ENCODE assay signal across 8 cellular contexts in genomic region chr19:57578487-57579205, GRCh38. TPM values are rescaled to one million over a fixed set of nuclear protein-coding genes. Genes with fewer than 3 reads are reported as not detected.
DNase-seq lines count a peak whose midpoint lies in the region; ATAC-seq and TF ChIP-seq lines count a peak whose summit lies in the region.

ZNF416 (minus strand) TSS chr19:57578911; CDS start chr19:57578704, 207 bp downstream.

- no peaks in the 10 kb centered on the region for H3K9me2 ChIP-seq in OCI-LY7 (ENCODE audit: insufficient read depth, low read length)

- H3K9ac ChIP-seq in IMR-90 (ENCODE audit: low read depth, low read length), result peak within 1 kb of the TSS; percentile 74

- no peaks in the 10 kb centered on the region for H3K27me3 ChIP-seq in IMR-90 (ENCODE audit: control insufficient read depth, insufficient read depth, low read length)

- H3K23ac ChIP-seq in IMR-90 (ENCODE audit: low read depth, low read length), result peak within 1 kb of the TSS; percentile 79

- dilution Hi-C loops in IMR-90 (cut with HindIII; ENCODE audit: low sequenced_read_pairs, unreplicated experiment), result no loop called here

- 0 out of 2 replicates have a peak within 1 kb of the TSS, but pooled peaks have one; percentile 10 for H2BK120ac ChIP-seq in IMR-90 (ENCODE audit: low read depth, low read length)

- ATAC-seq in GM21529 (IDR thresholded peaks at IDR 0.05; ENCODE audit: unreplicated experiment) (peak; percentile 93), IMR-90 (ENCODE audit: low read depth) (peak; percentile 95), mucosa of descending colon (peak; percentile 100)

- H4K20me1 ChIP-seq in IMR-90 (ENCODE audit: insufficient read depth, low read length), result no peaks in the 10 kb centered on the region
- no peaks in the 10 kb centered on the region for H4K20me1 ChIP-seq in OCI-LY7 (ENCODE audit: insufficient read depth, low read length)

- H3K9me3 ChIP-seq in IMR-90 (ENCODE audit: control insufficient read depth, insufficient read depth, low read length) (peaks cover 47% of the 10 kb centered on the region), OCI-LY7 (ENCODE audit: low read length) (peaks cover 23% of the 10 kb centered on the region), mucosa of descending colon (peaks cover 49% of the 10 kb centered on the region)

- TF ChIP-seq RAD21 in IMR-90 (IDR thresholded peaks at IDR 0.05; ENCODE audit: low read length), result no peak

- H2AK9ac ChIP-seq in IMR-90 (replicated peaks; ENCODE audit: low read depth, low read length, poor library complexity), result peak within 1 kb of the TSS; percentile 74

- H3K79me2 ChIP-seq in OCI-LY7 (ENCODE audit: insufficient read depth, low read depth, low read length), result peaks cover 3% of the 10 kb centered on the region; the same call in 1 of the 2 replicates

- H3K4me2 ChIP-seq in IMR-90 (ENCODE audit: low read depth, low read length) (peak within 1 kb of the TSS; percentile 95), OCI-LY7 (ENCODE audit: low read length) (peak within 1 kb of the TSS; percentile 85)

- no peak within 1 kb of the TSS; the same call in none of the 2 replicates for H3K56ac ChIP-seq in IMR-90 (ENCODE audit: extremely low read depth, insufficient read depth, low read length)

- H3K14ac ChIP-seq in IMR-90 (replicated peaks; ENCODE audit: low read depth, low read length), result peak within 1 kb of the TSS; percentile 78

- CTCF ChIA-PET in IMR-90 (lab: Yijun Ruan, JAX), result no interaction called here
- CTCF ChIA-PET in OCI-LY7 (lab: Charles Lee; ENCODE audit: unreplicated experiment), result no interaction called here

- H2AFZ ChIP-seq in IMR-90 (replicated peaks; ENCODE audit: low read length, poor library complexity) (peak within 1 kb of the TSS; percentile 99), OCI-LY7 (ENCODE audit: low read length) (peak within 1 kb of the TSS; percentile 98)

- H2BK5ac ChIP-seq in IMR-90 (ENCODE audit: low read depth, low read length, poor library complexity, severe bottlenecking), result peak within 1 kb of the TSS; percentile 2

- H3K4me1 ChIP-seq in IMR-90 (ENCODE audit: control insufficient read depth, insufficient read depth, low read length) (peaks cover 2% of the 10 kb centered on the region; the same call in 1 of the 2 replicates), OCI-LY7 (ENCODE audit: insufficient read depth, low read length, poor library complexity, severe bottlenecking) (peaks cover 9% of the 10 kb centered on the region), mucosa of descending colon (ENCODE audit: low read depth) (peaks cover 3% of the 10 kb centered on the region)

- DNase-seq in DMS153 (lab: John Stamatoyannopoulos, UW) (peak; percentile 97), IMR-90 (peak; percentile 99), OCI-LY7 (ENCODE audit: low spot score) (peak; percentile 99), activated T-cell treated with anti-CD3 and anti-CD28 coated beads for 48 hours (ENCODE audit: low read depth) (peak; percentile 89), epithelial cell of proximal tubule (ENCODE audit: low read depth) (peak; percentile 91), mucosa of descending colon (peak; percentile 94 to 99 (median 96))
- DNase-seq in stimulated activated CD8-positive, alpha-beta memory T cell treated with anti-CD3 and anti-CD28 coated beads, Interleukin-4, amount 100 ng/mL, for 1 hour (ENCODE audit: low read depth in 2 of 2, low spot score in 1 of 2), result peak; percentile 78 to 93

- H4K91ac ChIP-seq in IMR-90 (ENCODE audit: insufficient read depth, low read depth, low read length), result no peak within 1 kb of the TSS

- TF ChIP-seq POLR2A in IMR-90 (IDR thresholded peaks at IDR 0.05; ENCODE audit: low read depth, low read length), result no peak

- H3K4me3 ChIP-seq in IMR-90 (ENCODE audit: insufficient read depth, low read depth, low read length) (peak within 1 kb of the TSS; percentile 66), OCI-LY7 (ENCODE audit: low read depth, low read length, poor library complexity, severe bottlenecking) (peak within 1 kb of the TSS; percentile 92), epithelial cell of proximal tubule (ENCODE audit: low read depth, low read length) (peak within 1 kb of the TSS; percentile 94), mucosa of descending colon (peak within 1 kb of the TSS; percentile 91)

- peak within 1 kb of the TSS; percentile 36 to 94 for H4K8ac ChIP-seq in IMR-90 (ENCODE audit: low read depth in 2 of 2, low read length in 2 of 2)

- H3K79me1 ChIP-seq in IMR-90 (ENCODE audit: low read depth in 1 of 2, low read length in 2 of 2), result peaks cover 23 to 33% of the 10 kb centered on the region in 2 experiments

- BruUV-seq in IMR-90 (replicated peaks; lab: Mats Ljungman, UMichigan) (no TSS peak), OCI-LY7 (replicated peaks; lab: Mats Ljungman, UMichigan) (no TSS peak)

- H2BK20ac ChIP-seq in IMR-90 (ENCODE audit: low read depth, low read length), result no peak within 1 kb of the TSS

- no peak within 1 kb of the TSS for H3K18ac ChIP-seq in IMR-90 (ENCODE audit: low read depth, low read length)

- intact Hi-C loops in IMR-90 (cut with micrococcal nuclease), result loop anchor here (2.0 kb wide), 2 partner anchors 54 to 576 kb away; partner anchors contain the start of gene ZNF211
- intact Hi-C loops in OCI-LY7 (cut with micrococcal nuclease; ENCODE audit: unreplicated experiment), result no loop called here
- intact Hi-C loops in mucosa of descending colon (cut with DNase I, micrococcal nuclease), result no loop called here

- POLR2A ChIA-PET in IMR-90 (lab: Charles Lee; ENCODE audit: unreplicated experiment) (no interaction called here), OCI-LY7 (lab: Charles Lee) (interaction anchor here (0.6 kb wide), 1 partner anchor 85 kb away, joined by 4 read pairs; no protein-coding TSS in a partner anchor)

- H2BK15ac ChIP-seq in IMR-90 (ENCODE audit: low read depth, low read length), result no peak within 1 kb of the TSS

- peak within 1 kb of the TSS; percentile 21 for H3K27ac ChIP-seq in IMR-90 (ENCODE audit: insufficient read depth, low read length)
- no peak within 1 kb of the TSS for H3K27ac ChIP-seq in OCI-LY7 (ENCODE audit: low read depth, low read length, poor library complexity, severe bottlenecking)

- peak within 1 kb of the TSS; percentile 40 for H3K4ac ChIP-seq in IMR-90 (ENCODE audit: low read depth, low read length)

- 0% methylated on average over 43 of the region's 62 CpGs; no CpG with 5 or more reads in 1 of the 2 experiments for whole genome bisulfite sequencing in IMR-90 (ENCODE audit: extremely low coverage in 2 of 2, insufficient read length in 1 of 2), 2 experiments

- TF ChIP-seq CTCF in IMR-90 (conservative IDR thresholded peaks at IDR 0.05; ENCODE audit: low read depth, low read length) (peak; percentile 39), OCI-LY7 (conservative IDR thresholded peaks at IDR 0.05; ENCODE audit: low read length) (peak; percentile 56; the same call in 1 of the 2 replicates), epithelial cell of proximal tubule (conservative IDR thresholded peaks at IDR 0.05; ENCODE audit: low read depth, low read length) (peak; percentile 19), mucosa of descending colon (IDR thresholded peaks at IDR 0.05) (no peak)

- in situ Hi-C loops in IMR-90 (cut with MboI; ENCODE audit: low sequenced_read_pairs), result no loop called here

- peak within 1 kb of the TSS; percentile 85 for H2AK5ac ChIP-seq in IMR-90 (ENCODE audit: low read depth, low read length)

- H3K36me3 ChIP-seq in IMR-90 (ENCODE audit: control insufficient read depth, insufficient read depth, low read length) (peaks cover 36% of the 10 kb centered on the region), OCI-LY7 (ENCODE audit: insufficient read depth, low read length) (peaks cover 41% of the 10 kb centered on the region), mucosa of descending colon (ENCODE audit: low read depth) (peaks cover 17% of the 10 kb centered on the region)

- H4K5ac ChIP-seq in IMR-90 (ENCODE audit: low read depth, low read length), result peak within 1 kb of the TSS; percentile 58

- peaks cover 5% of the 10 kb centered on the region; the same call in 1 of the 2 replicates for H3K9me1 ChIP-seq in IMR-90 (ENCODE audit: insufficient read depth, low read length)

TF ChIP-seq in IMR-90, 13 proteins besides CTCF, POLR2A, EP300 and RAD21:
- no peak for TF ChIP-seq SMC3 (IDR thresholded peaks at IDR 0.05; ENCODE audit: low read depth, low read length)
- peak; percentile 45; the same call in 1 of the 2 replicates for TF ChIP-seq MAZ (IDR thresholded peaks at IDR 0.05; ENCODE audit: borderline replicate concordance, low read depth, low read length)
TF ChIP-seq in IMR-90: peak in this region for 1.

RNA-seq across cellular contexts. Expression of gene ZNF416, which starts in this region (rescaled TPM):
- total RNA-seq in IMR-90 (2012; rRNA removed) (6.1 and 8.1 TPM in 2 replicates), OCI-LY7 (2022) (3.1 and 4.9 TPM in 2 replicates), epithelial cell of proximal tubule (2.0 and 3.8 TPM in 2 replicates), mucosa of descending colon (1 to 10 TPM; 2.0 to 5.0 (median 2.9) TPM)
- 2.3 and 2.6 TPM in 2 replicates for polyA plus RNA-seq in IMR-90 (2012; rRNA removed)
- 0.64 and 0.97 TPM in 2 replicates for polyA plus RNA-seq in IMR-90 (2012; cell fraction: cytosol; rRNA removed)
- polyA plus RNA-seq in IMR-90 (2012; cell fraction: nucleus; rRNA removed; ENCODE audit: low replicate concordance), result 0.63 and 2.4 TPM in 2 replicates
- total RNA-seq in OCI-LY7 (2014; rRNA removed; shearing (Covaris generic)), result 4.6 and 5.0 TPM in 2 replicates
